ENCODE assay signal across 1 cellular context in genomic region chr4:112208137-112209095, GRCh38.
A peak's percentile ranks its signal among the peaks of the same experiment; 100 is the strongest.
TF ChIP-seq lines count a peak whose summit lies in the region.
"Not testable (repeated sequence)": the region's sequence is repeated elsewhere in the genome, so short reads cannot be mapped to it uniquely, and the experiment has no call there.

No MANE protein-coding gene starts in this region.

TF ChIP-seq in HepG2, 621 proteins besides CTCF, POLR2A, EP300 and RAD21 (continued from another document and continues in another):
- TF ChIP-seq DRAP1 (CRISPR knock-in tag; IDR thresholded peaks at IDR 0.05) (peak; percentile 51; the same call in 1 of the 2 replicates), FOXP4 (CRISPR knock-in tag; IDR thresholded peaks at IDR 0.05) (peak; percentile 92), ZMYM4 (CRISPR knock-in tag; IDR thresholded peaks at IDR 0.05) (peak; percentile 97), ZBTB7B (CRISPR knock-in tag; IDR thresholded peaks at IDR 0.05) (peak; percentile 97), PAX8 (CRISPR knock-in tag; IDR thresholded peaks at IDR 0.05; ENCODE audit: borderline replicate concordance) (0 out of 2 replicates have a peak, but pooled peaks have one; percentile 53), CREM (IDR thresholded peaks at IDR 0.05) (peak; percentile 82), HOXA3 (CRISPR knock-in tag; IDR thresholded peaks at IDR 0.05) (peak; percentile 77), MED13 (CRISPR knock-in tag; IDR thresholded peaks at IDR 0.05) (peak; percentile 93), ZNF281 (CRISPR knock-in tag; IDR thresholded peaks at IDR 0.05; ENCODE audit: borderline replicate concordance) (peak; percentile 60; the same call in 1 of the 2 replicates), ZBTB26 (CRISPR knock-in tag; IDR thresholded peaks at IDR 0.05; ENCODE audit: borderline replicate concordance) (peak; percentile 44; the same call in 1 of the 2 replicates), THAP11 (CRISPR knock-in tag; IDR thresholded peaks at IDR 0.05) (peak; percentile 74; the same call in 1 of the 2 replicates), HHEX (CRISPR knock-in tag; IDR thresholded peaks at IDR 0.05) (peak; percentile 51; the same call in 1 of the 2 replicates), HOXA5 (CRISPR knock-in tag; IDR thresholded peaks at IDR 0.05) (peak; percentile 86; the same call in 1 of the 2 replicates), MED1 (CRISPR knock-in tag; IDR thresholded peaks at IDR 0.05) (peak; percentile 91), ASH2L (IDR thresholded peaks at IDR 0.05; ENCODE audit: insufficient read length, low read depth, low read length) (peak; percentile 65), PAXIP1 (CRISPR knock-in tag; conservative IDR thresholded peaks at IDR 0.05) (peak; percentile 98), MED8 (CRISPR knock-in tag; IDR thresholded peaks at IDR 0.05; ENCODE audit: insufficient replicate concordance) (peak; percentile 24), PHF21A (CRISPR knock-in tag; IDR thresholded peaks at IDR 0.05) (peak; percentile 96), ZNF782 (CRISPR knock-in tag; IDR thresholded peaks at IDR 0.05; ENCODE audit: borderline replicate concordance) (0 out of 2 replicates have a peak, but pooled peaks have one; percentile 35), ZNF772 (CRISPR knock-in tag; IDR thresholded peaks at IDR 0.05) (peak; percentile 45; the same call in 1 of the 2 replicates), ELF4 (CRISPR knock-in tag; IDR thresholded peaks at IDR 0.05; ENCODE audit: borderline replicate concordance) (peak; percentile 40; the same call in 1 of the 2 replicates), FOXJ3 (CRISPR knock-in tag; IDR thresholded peaks at IDR 0.05; ENCODE audit: borderline replicate concordance) (peak; percentile 86), TP53 (CRISPR knock-in tag; conservative IDR thresholded peaks at IDR 0.05) (peak; percentile 65; the same call in 1 of the 2 replicates), IRF2 (CRISPR knock-in tag; IDR thresholded peaks at IDR 0.05) (peak; percentile 62), ZNF414 (CRISPR knock-in tag; IDR thresholded peaks at IDR 0.05) (peak; percentile 54; the same call in 1 of the 2 replicates), KLF12 (CRISPR knock-in tag; IDR thresholded peaks at IDR 0.05; ENCODE audit: borderline replicate concordance) (0 out of 2 replicates have a peak, but pooled peaks have one; percentile 58), RBFOX2 (IDR thresholded peaks at IDR 0.05; ENCODE audit: low read depth, low read length) (0 out of 2 replicates have a peak, but pooled peaks have one; percentile 29), ZBED4 (CRISPR knock-in tag; IDR thresholded peaks at IDR 0.05; ENCODE audit: borderline replicate concordance) (peak; percentile 91; the same call in 1 of the 2 replicates), JUND (CRISPR knock-in tag; IDR thresholded peaks at IDR 0.05) (peak; percentile 63; the same call in 1 of the 2 replicates), NR2F6 (IDR thresholded peaks at IDR 0.05) (peak; percentile 69), NR2F6 (CRISPR knock-in tag; IDR thresholded peaks at IDR 0.05) (peak; percentile 69), ATF7 (IDR thresholded peaks at IDR 0.05) (peak; percentile 38; the same call in 1 of the 2 replicates), ATF7 (CRISPR knock-in tag; IDR thresholded peaks at IDR 0.05) (peak; percentile 72; the same call in 1 of the 2 replicates), RCOR2 (CRISPR knock-in tag; IDR thresholded peaks at IDR 0.05) (peak; percentile 53; the same call in 1 of the 2 replicates), MIXL1 (CRISPR knock-in tag; IDR thresholded peaks at IDR 0.05) (0 out of 2 replicates have a peak, but pooled peaks have one; percentile 69), HNF1A (CRISPR knock-in tag; IDR thresholded peaks at IDR 0.05; ENCODE audit: borderline replicate concordance) (peak; percentile 90), KDM3A (CRISPR knock-in tag; IDR thresholded peaks at IDR 0.05; ENCODE audit: low read depth) (peak; percentile 62; the same call in 1 of the 2 replicates), HMG20B (CRISPR knock-in tag; conservative IDR thresholded peaks at IDR 0.05) (peak; percentile 80), ZFY (CRISPR knock-in tag; IDR thresholded peaks at IDR 0.05) (peak; percentile 59; the same call in 1 of the 2 replicates), SALL1 (CRISPR knock-in tag; IDR thresholded peaks at IDR 0.05) (peak; percentile 98)
- not testable (repeated sequence) for TF ChIP-seq CREM (CRISPR knock-in tag; IDR thresholded peaks at IDR 0.05); HNF1A (IDR thresholded peaks at IDR 0.05; ENCODE audit: low read depth)
